8 cellular contexts compared by ENCODE assay signal in genomic region chr3:48952510-48953118, GRCh38. TPM values are rescaled to one million over a fixed set of nuclear protein-coding genes. Genes with fewer than 3 reads are reported as not detected.
A peak's percentile ranks its signal among the peaks of the same experiment; 100 is the strongest.
DNase-seq lines count a peak whose midpoint lies in the region; ATAC-seq and TF ChIP-seq lines count a peak whose summit lies in the region.

No MANE protein-coding gene starts in this region.

- H3K4me2 ChIP-seq in neural progenitor cell: no peak overlapping the region

- H3K27ac Mint-ChIP-seq in neural progenitor cell: peak overlapping the region; percentile 29

- H3K9me3 ChIP-seq in cardiac muscle cell (ENCODE audit: low read depth) (no peaks in the 10 kb centered on the region), neural progenitor cell (ENCODE audit: low read depth) (no peaks in the 10 kb centered on the region)
- H3K9me3 ChIP-seq in effector memory CD4-positive, alpha-beta T cell (ENCODE audit: control insufficient read depth, low read length): no peaks in the 10 kb centered on the region

- H4K20me1 ChIP-seq in neural progenitor cell (ENCODE audit: low read depth): peaks cover 13% of the 10 kb centered on the region

- ATAC-seq in Right ventricle myocardium inferior (no peak), HG02870 (IDR thresholded peaks at IDR 0.05; ENCODE audit: unreplicated experiment) (no peak), HG03378 (IDR thresholded peaks at IDR 0.05; ENCODE audit: unreplicated experiment) (no peak)

- intact Hi-C loops in Right ventricle myocardium inferior (cut with DNase I): loop anchor here (5.0 kb wide), 1 partner anchor 35 kb away; the partner anchor contains the start of gene ARIH2

- H3K27me3 ChIP-seq in cardiac muscle cell: no peaks in the 10 kb centered on the region
- no peaks in the 10 kb centered on the region for H3K27me3 ChIP-seq in effector memory CD4-positive, alpha-beta T cell (replicated peaks; ENCODE audit: control insufficient read depth, insufficient read depth, low read length, poor library complexity, severe bottlenecking)
- no peaks in the 10 kb centered on the region for H3K27me3 ChIP-seq in neural progenitor cell

- H3K9ac ChIP-seq in neural progenitor cell: no peak overlapping the region

- H3K27me3 Mint-ChIP-seq in neural progenitor cell (ENCODE audit: insufficient read depth, low read depth): peaks cover 2% of the 10 kb centered on the region

- H3K79me2 ChIP-seq in neural progenitor cell (ENCODE audit: low read depth): peaks cover 70% of the 10 kb centered on the region

- H2AFZ ChIP-seq in neural progenitor cell (replicated peaks): no peak overlapping the region

- DNase-seq in cardiac muscle cell (ENCODE audit: low read depth in 1 of 2, low spot score in 1 of 2) (peak; percentile 33 to 57), Right ventricle myocardium inferior (ENCODE audit: missing footprints) (no peak), neural progenitor cell (ENCODE audit: low spot score) (peak; percentile 50), NCI-H446 (lab: John Stamatoyannopoulos, UW) (no peak)
- DNase-seq in effector memory CD4-positive, alpha-beta T cell: peak; percentile 3 to 44 (median 25)

- H3K36me3 ChIP-seq in cardiac muscle cell (peaks cover 3% of the 10 kb centered on the region), neural progenitor cell (no peaks in the 10 kb centered on the region)
- H3K36me3 ChIP-seq in effector memory CD4-positive, alpha-beta T cell (ENCODE audit: control insufficient read depth, insufficient read depth, low read length): no peaks in the 10 kb centered on the region

- H3K27ac ChIP-seq in cardiac muscle cell: no peak overlapping the region
- no peak overlapping the region for H3K27ac ChIP-seq in effector memory CD4-positive, alpha-beta T cell (ENCODE audit: insufficient read depth, low read length, poor library complexity, severe bottlenecking)
- H3K27ac ChIP-seq in neural progenitor cell: no peak overlapping the region

- peaks cover 12% of the 10 kb centered on the region for H3F3A ChIP-seq in neural progenitor cell (ENCODE audit: low read depth)

- no peaks in the 10 kb centered on the region for H3K9me3 Mint-ChIP-seq in neural progenitor cell

- H3K4me1 ChIP-seq in cardiac muscle cell (ENCODE audit: low read depth) (peaks cover 4% of the 10 kb centered on the region), neural progenitor cell (peaks cover 20% of the 10 kb centered on the region)
- H3K4me1 ChIP-seq in effector memory CD4-positive, alpha-beta T cell (ENCODE audit: control insufficient read depth, insufficient read depth, low read length, poor library complexity, severe bottlenecking): no peaks in the 10 kb centered on the region

- H3K4me3 ChIP-seq in cardiac muscle cell: no peak overlapping the region
- no peak overlapping the region for H3K4me3 ChIP-seq in WI38 (ENCODE audit: low read depth, low read length)
- no peak overlapping the region for H3K4me3 ChIP-seq in effector memory CD4-positive, alpha-beta T cell (ENCODE audit: insufficient read depth, low read depth, low read length, poor library complexity, severe bottlenecking)
- H3K4me3 ChIP-seq in neural progenitor cell: no peak overlapping the region

- peaks cover 15% of the 10 kb centered on the region for H3K36me3 Mint-ChIP-seq in neural progenitor cell

- TF ChIP-seq CTCF in cardiac muscle cell (IDR thresholded peaks at IDR 0.05; ENCODE audit: low read depth, low read length) (peak; percentile 43), WI38 (IDR thresholded peaks at IDR 0.05; ENCODE audit: low read depth, low read length) (0 out of 2 replicates have a peak, but pooled peaks have one; percentile 20), neural progenitor cell (IDR thresholded peaks at IDR 0.05) (peak; percentile 58)

- H3K4me1 Mint-ChIP-seq in neural progenitor cell: peaks cover 6% of the 10 kb centered on the region

- no peak overlapping the region for H3K4me3 Mint-ChIP-seq in neural progenitor cell

RNA-seq across cellular contexts. Expression of gene ARIH2, which starts 34.0 kb away (rescaled TPM):
- total RNA-seq in cardiac muscle cell (89.3 and 116 TPM in 2 replicates), Right ventricle myocardium inferior (149 TPM), neural progenitor cell (ENCODE audit: low replicate concordance) (81.6 and 101 TPM in 2 replicates)
- 78.1 and 78.6 TPM in 2 replicates for polyA plus RNA-seq in cardiac muscle cell

RNA-seq across cellular contexts. Expression of gene P4HTM, which starts 37.4 kb away (rescaled TPM):
- total RNA-seq in cardiac muscle cell (63.3 and 76.5 TPM in 2 replicates), Right ventricle myocardium inferior (25.5 TPM), neural progenitor cell (ENCODE audit: low replicate concordance) (15.3 and 34.6 TPM in 2 replicates)
- 60.4 and 84.7 TPM in 2 replicates for polyA plus RNA-seq in cardiac muscle cell

RNA-seq across cellular contexts. Expression of gene SLC25A20, which starts 53.9 kb away (rescaled TPM):
- total RNA-seq in cardiac muscle cell: 20.9 and 25.1 TPM in 2 replicates
- 24.0 and 28.2 TPM in 2 replicates for polyA plus RNA-seq in cardiac muscle cell
- total RNA-seq in Right ventricle myocardium inferior: 130 TPM
- total RNA-seq in neural progenitor cell (ENCODE audit: low replicate concordance): 4.3 and 12.5 TPM in 2 replicates

RNA-seq across cellular contexts. Expression of gene WDR6, which starts 54.6 kb away (rescaled TPM):
- 176 and 223 TPM in 2 replicates for total RNA-seq in cardiac muscle cell
- polyA plus RNA-seq in cardiac muscle cell: 276 and 277 TPM in 2 replicates
- total RNA-seq in Right ventricle myocardium inferior: 83.3 TPM
- 131 and 215 TPM in 2 replicates for total RNA-seq in neural progenitor cell (ENCODE audit: low replicate concordance)

Comparison
In these comparisons a context has a peak if more than half of its experiments do, and no peak if none do; other contexts are left out.
1. DNase-seq: peak in cardiac muscle cell (2 of 2), effector memory CD4-positive, alpha-beta T cell (3 of 3) and neural progenitor cell (single experiment); none in Right ventricle myocardium inferior (single experiment) and NCI-H446 (0 of 2).
2. Peak in every context shown above with its lines, with median percentiles within 50 percentile points of each other: CTCF ChIP-seq.